Comparison of ENCODE assay signal across 1 cellular context in the genomic region with DNA sequence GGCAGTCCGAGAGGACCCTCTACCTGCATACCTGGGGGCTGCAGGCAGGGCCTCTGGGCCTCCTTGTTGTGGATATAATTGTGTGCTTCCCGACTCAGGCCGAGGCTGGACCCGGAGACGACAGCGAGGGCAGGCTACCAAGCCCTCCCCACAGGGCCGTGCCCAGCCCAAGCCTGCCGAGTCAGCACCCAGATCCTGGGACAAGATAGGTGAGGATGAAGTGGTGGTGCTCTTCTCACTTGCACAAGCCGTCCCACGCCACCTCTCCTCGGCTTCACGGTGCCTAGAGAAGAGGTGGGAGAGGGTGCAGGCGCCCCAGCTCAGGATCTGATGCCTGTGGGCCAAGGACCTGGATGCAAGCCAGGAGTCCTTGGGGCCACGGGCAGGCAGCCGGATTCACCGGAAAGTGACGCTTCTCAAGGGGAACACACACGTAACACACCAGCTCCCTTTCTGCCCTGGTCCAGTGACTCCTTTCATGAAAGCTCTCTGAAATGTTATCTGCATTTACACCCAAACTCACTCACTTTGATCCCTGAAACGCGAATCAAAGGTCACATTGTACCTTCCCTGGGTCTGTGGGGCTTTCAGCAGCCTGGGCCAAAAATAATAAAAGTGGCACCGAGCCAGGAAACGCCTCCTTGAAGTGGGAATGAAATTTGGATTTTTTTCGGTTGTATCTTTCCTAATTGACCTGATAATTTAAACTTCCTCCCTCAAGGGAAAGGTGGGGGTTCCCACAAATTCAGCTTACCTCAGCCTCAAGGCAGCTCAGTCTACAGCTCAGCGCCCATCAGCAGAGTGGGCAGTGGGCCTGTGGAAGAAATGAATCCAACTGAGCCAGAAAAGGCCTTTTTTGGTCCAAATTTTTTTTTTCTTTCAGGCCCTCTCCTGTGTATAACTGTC.
A peak's percentile ranks its signal among the peaks of the same experiment; 100 is the strongest.
TF ChIP-seq lines count a peak whose summit lies in the region.

No MANE protein-coding gene starts in this region.

TF ChIP-seq in K562, 482 proteins besides CTCF, POLR2A, EP300 and RAD21 (continued from another document and continues in another):
- TF ChIP-seq, protein P1, sequence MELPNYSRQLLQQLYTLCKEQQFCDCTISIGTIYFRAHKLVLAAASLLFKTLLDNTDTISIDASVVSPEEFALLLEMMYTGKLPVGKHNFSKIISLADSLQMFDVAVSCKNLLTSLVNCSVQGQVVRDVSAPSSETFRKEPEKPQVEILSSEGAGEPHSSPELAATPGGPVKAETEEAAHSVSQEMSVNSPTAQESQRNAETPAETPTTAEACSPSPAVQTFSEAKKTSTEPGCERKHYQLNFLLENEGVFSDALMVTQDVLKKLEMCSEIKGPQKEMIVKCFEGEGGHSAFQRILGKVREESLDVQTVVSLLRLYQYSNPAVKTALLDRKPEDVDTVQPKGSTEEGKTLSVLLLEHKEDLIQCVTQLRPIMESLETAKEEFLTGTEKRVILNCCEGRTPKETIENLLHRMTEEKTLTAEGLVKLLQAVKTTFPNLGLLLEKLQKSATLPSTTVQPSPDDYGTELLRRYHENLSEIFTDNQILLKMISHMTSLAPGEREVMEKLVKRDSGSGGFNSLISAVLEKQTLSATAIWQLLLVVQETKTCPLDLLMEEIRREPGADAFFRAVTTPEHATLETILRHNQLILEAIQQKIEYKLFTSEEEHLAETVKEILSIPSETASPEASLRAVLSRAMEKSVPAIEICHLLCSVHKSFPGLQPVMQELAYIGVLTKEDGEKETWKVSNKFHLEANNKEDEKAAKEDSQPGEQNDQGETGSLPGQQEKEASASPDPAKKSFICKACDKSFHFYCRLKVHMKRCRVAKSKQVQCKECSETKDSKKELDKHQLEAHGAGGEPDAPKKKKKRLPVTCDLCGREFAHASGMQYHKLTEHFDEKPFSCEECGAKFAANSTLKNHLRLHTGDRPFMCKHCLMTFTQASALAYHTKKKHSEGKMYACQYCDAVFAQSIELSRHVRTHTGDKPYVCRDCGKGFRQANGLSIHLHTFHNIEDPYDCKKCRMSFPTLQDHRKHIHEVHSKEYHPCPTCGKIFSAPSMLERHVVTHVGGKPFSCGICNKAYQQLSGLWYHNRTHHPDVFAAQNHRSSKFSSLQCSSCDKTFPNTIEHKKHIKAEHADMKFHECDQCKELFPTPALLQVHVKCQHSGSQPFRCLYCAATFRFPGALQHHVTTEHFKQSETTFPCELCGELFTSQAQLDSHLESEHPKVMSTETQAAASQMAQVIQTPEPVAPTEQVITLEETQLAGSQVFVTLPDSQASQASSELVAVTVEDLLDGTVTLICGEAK (IDR thresholded peaks at IDR 0.05): no peak
- TF ChIP-seq, protein P1 (CRISPR knock-in tag; IDR thresholded peaks at IDR 0.05): no peak
- TF ChIP-seq, protein P2, sequence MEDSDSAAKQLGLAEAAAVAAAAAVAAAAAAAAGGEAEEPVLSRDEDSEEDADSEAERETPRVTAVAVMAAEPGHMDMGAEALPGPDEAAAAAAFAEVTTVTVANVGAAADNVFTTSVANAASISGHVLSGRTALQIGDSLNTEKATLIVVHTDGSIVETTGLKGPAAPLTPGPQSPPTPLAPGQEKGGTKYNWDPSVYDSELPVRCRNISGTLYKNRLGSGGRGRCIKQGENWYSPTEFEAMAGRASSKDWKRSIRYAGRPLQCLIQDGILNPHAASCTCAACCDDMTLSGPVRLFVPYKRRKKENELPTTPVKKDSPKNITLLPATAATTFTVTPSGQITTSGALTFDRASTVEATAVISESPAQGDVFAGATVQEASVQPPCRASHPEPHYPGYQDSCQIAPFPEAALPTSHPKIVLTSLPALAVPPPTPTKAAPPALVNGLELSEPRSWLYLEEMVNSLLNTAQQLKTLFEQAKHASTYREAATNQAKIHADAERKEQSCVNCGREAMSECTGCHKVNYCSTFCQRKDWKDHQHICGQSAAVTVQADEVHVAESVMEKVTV (CRISPR knock-in tag; IDR thresholded peaks at IDR 0.05): 0 out of 2 replicates have a peak, but pooled peaks have one; percentile 30
- TF ChIP-seq ZNF324 (CRISPR knock-in tag; IDR thresholded peaks at IDR 0.05) (no peak; the same call in 1 of the 2 replicates), CCAR2 (IDR thresholded peaks at IDR 0.05; ENCODE audit: low read depth, low read length) (no peak), SAP30 (IDR thresholded peaks at IDR 0.05; ENCODE audit: borderline replicate concordance, insufficient read depth, low read depth, low read length, poor library complexity, severe bottlenecking) (no peak), SMAD3 (CRISPR knock-in tag; conservative IDR thresholded peaks at IDR 0.05) (0 out of 2 replicates have a peak, but pooled peaks have one; percentile 25), HNRNPLL (IDR thresholded peaks at IDR 0.05; ENCODE audit: low read depth, low read length, poor library complexity, severe bottlenecking) (no peak), SRSF7 (optimal IDR thresholded peaks at IDR 0.05; ENCODE audit: low read depth, low read length) (no peak), SRSF9 (IDR thresholded peaks at IDR 0.05; ENCODE audit: borderline replicate concordance, low read depth, low read length) (no peak), PYGO2 (tag; IDR thresholded peaks at IDR 0.05) (no peak), FOSL1 (tag; conservative IDR thresholded peaks at IDR 0.05) (no peak), ILF3 (IDR thresholded peaks at IDR 0.05; ENCODE audit: borderline replicate concordance) (no peak), HSF4 (CRISPR knock-in tag; IDR thresholded peaks at IDR 0.05; ENCODE audit: borderline replicate concordance) (no peak), HLTF (IDR thresholded peaks at IDR 0.05) (no peak), ZNF778 (CRISPR knock-in tag; IDR thresholded peaks at IDR 0.05) (no peak), RBM25 (IDR thresholded peaks at IDR 0.05; ENCODE audit: low read depth, low read length, severe bottlenecking) (no peak), MYBL2 (IDR thresholded peaks at IDR 0.05; ENCODE audit: low read depth) (no peak), MYBL2 (CRISPR knock-in tag; IDR thresholded peaks at IDR 0.05; ENCODE audit: borderline replicate concordance) (no peak), SMARCA5 (IDR thresholded peaks at IDR 0.05) (no peak), KAT2B (IDR thresholded peaks at IDR 0.05; ENCODE audit: low read depth, low read length) (peak; percentile 33), PTRF (tag; IDR thresholded peaks at IDR 0.05) (no peak), U2AF1 (optimal IDR thresholded peaks at IDR 0.05; ENCODE audit: low read depth, low read length) (no peak), FIP1L1 (IDR thresholded peaks at IDR 0.05; ENCODE audit: low read depth, low read length, poor library complexity, severe bottlenecking) (no peak), SNIP1 (IDR thresholded peaks at IDR 0.05; ENCODE audit: low read depth) (no peak), SIX5 (IDR thresholded peaks at IDR 0.05; ENCODE audit: borderline replicate concordance in 1 of 2, insufficient read depth in 1 of 2, low read depth in 1 of 2, low read length in 2 of 2) (no peak; a peak in 1 of 4 replicates), TCF7L2 (IDR thresholded peaks at IDR 0.05; ENCODE audit: low read depth, low read length) (no peak)
- TF ChIP-seq, protein P3, sequence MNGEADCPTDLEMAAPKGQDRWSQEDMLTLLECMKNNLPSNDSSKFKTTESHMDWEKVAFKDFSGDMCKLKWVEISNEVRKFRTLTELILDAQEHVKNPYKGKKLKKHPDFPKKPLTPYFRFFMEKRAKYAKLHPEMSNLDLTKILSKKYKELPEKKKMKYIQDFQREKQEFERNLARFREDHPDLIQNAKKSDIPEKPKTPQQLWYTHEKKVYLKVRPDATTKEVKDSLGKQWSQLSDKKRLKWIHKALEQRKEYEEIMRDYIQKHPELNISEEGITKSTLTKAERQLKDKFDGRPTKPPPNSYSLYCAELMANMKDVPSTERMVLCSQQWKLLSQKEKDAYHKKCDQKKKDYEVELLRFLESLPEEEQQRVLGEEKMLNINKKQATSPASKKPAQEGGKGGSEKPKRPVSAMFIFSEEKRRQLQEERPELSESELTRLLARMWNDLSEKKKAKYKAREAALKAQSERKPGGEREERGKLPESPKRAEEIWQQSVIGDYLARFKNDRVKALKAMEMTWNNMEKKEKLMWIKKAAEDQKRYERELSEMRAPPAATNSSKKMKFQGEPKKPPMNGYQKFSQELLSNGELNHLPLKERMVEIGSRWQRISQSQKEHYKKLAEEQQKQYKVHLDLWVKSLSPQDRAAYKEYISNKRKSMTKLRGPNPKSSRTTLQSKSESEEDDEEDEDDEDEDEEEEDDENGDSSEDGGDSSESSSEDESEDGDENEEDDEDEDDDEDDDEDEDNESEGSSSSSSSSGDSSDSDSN (IDR thresholded peaks at IDR 0.05; ENCODE audit: borderline replicate concordance in 1 of 2, low read depth in 2 of 2, low read length in 2 of 2): peak; percentile 63 to 96
- TF ChIP-seq, protein P4, sequence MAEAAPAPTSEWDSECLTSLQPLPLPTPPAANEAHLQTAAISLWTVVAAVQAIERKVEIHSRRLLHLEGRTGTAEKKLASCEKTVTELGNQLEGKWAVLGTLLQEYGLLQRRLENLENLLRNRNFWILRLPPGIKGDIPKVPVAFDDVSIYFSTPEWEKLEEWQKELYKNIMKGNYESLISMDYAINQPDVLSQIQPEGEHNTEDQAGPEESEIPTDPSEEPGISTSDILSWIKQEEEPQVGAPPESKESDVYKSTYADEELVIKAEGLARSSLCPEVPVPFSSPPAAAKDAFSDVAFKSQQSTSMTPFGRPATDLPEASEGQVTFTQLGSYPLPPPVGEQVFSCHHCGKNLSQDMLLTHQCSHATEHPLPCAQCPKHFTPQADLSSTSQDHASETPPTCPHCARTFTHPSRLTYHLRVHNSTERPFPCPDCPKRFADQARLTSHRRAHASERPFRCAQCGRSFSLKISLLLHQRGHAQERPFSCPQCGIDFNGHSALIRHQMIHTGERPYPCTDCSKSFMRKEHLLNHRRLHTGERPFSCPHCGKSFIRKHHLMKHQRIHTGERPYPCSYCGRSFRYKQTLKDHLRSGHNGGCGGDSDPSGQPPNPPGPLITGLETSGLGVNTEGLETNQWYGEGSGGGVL (CRISPR knock-in tag; IDR thresholded peaks at IDR 0.05): no peak
- TF ChIP-seq, protein P5, sequence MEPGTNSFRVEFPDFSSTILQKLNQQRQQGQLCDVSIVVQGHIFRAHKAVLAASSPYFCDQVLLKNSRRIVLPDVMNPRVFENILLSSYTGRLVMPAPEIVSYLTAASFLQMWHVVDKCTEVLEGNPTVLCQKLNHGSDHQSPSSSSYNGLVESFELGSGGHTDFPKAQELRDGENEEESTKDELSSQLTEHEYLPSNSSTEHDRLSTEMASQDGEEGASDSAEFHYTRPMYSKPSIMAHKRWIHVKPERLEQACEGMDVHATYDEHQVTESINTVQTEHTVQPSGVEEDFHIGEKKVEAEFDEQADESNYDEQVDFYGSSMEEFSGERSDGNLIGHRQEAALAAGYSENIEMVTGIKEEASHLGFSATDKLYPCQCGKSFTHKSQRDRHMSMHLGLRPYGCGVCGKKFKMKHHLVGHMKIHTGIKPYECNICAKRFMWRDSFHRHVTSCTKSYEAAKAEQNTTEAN (CRISPR knock-in tag; IDR thresholded peaks at IDR 0.05): no peak
- TF ChIP-seq, protein P6, sequence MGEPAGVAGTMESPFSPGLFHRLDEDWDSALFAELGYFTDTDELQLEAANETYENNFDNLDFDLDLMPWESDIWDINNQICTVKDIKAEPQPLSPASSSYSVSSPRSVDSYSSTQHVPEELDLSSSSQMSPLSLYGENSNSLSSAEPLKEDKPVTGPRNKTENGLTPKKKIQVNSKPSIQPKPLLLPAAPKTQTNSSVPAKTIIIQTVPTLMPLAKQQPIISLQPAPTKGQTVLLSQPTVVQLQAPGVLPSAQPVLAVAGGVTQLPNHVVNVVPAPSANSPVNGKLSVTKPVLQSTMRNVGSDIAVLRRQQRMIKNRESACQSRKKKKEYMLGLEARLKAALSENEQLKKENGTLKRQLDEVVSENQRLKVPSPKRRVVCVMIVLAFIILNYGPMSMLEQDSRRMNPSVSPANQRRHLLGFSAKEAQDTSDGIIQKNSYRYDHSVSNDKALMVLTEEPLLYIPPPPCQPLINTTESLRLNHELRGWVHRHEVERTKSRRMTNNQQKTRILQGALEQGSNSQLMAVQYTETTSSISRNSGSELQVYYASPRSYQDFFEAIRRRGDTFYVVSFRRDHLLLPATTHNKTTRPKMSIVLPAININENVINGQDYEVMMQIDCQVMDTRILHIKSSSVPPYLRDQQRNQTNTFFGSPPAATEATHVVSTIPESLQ (CRISPR knock-in tag; IDR thresholded peaks at IDR 0.05): no peak
- TF ChIP-seq, protein P7, sequence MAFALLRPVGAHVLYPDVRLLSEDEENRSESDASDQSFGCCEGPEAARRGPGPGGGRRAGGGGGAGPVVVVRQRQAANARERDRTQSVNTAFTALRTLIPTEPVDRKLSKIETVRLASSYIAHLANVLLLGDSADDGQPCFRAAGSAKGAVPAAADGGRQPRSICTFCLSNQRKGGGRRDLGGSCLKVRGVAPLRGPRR (CRISPR knock-in tag; IDR thresholded peaks at IDR 0.05): peak; percentile 80
- TF ChIP-seq, protein P8, sequence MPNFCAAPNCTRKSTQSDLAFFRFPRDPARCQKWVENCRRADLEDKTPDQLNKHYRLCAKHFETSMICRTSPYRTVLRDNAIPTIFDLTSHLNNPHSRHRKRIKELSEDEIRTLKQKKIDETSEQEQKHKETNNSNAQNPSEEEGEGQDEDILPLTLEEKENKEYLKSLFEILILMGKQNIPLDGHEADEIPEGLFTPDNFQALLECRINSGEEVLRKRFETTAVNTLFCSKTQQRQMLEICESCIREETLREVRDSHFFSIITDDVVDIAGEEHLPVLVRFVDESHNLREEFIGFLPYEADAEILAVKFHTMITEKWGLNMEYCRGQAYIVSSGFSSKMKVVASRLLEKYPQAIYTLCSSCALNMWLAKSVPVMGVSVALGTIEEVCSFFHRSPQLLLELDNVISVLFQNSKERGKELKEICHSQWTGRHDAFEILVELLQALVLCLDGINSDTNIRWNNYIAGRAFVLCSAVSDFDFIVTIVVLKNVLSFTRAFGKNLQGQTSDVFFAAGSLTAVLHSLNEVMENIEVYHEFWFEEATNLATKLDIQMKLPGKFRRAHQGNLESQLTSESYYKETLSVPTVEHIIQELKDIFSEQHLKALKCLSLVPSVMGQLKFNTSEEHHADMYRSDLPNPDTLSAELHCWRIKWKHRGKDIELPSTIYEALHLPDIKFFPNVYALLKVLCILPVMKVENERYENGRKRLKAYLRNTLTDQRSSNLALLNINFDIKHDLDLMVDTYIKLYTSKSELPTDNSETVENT (CRISPR knock-in tag; IDR thresholded peaks at IDR 0.05): no peak
